Comparison of ENCODE assay signal across 17 cellular contexts in the genomic region with DNA sequence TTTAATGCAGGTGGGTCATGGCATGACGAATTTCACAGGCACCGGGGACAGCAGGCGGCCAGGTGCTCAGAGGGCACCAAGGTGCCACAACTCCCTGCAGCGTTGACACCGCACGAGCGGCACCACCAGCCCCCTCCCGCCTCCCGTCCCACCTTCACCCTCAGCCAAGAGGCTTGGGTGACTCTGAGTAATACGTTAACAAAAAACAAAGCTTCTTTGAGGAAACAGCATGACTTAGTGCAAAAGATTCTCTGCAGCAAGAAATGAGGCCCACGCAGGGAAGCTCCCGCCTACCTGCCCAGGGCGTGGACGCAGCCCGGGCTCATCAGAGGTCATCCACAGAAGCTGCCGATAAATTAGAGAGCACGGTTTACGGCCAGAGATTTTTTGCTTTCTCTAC. TPM values are rescaled to one million over a fixed set of nuclear protein-coding genes. Genes with fewer than 3 reads are reported as not detected.
DNase-seq lines count a peak whose midpoint lies in the region; ATAC-seq and TF ChIP-seq lines count a peak whose summit lies in the region.
"Had no signal": no experiment of that assay in that cellular context is flagged by ENCODE, and none has a peak within 500 bp of the region (broad histone marks: within the 10 kb centered on the region; RNA-seq: fewer than 3 reads in every experiment).

No MANE protein-coding gene starts in this region.

- DNase-seq in activated CD4-positive, alpha-beta T cell treated with anti-CD3 and anti-CD28 coated beads for 36 hours, result no peak
- no peak for DNase-seq in activated CD4-positive, alpha-beta T cell treated with anti-CD3 and anti-CD28 coated beads, Interleukin-2, amount 50 U/mL, for 4 hours
- no peak for DNase-seq in Caco-2
- DNase-seq in activated CD8-positive, alpha-beta T cell treated with anti-CD3 and anti-CD28 coated beads for 36 hours, result no peak
- no peak for DNase-seq in lower leg skin (ENCODE audit: low spot score in 2 of 2)
- DNase-seq in COLO668 (lab: John Stamatoyannopoulos, UW; ENCODE audit: unreplicated experiment), result no peak
- DNase-seq: anterior cingulate cortex; DMS 273 treated with DMSO at 0.1 percent for 48 hours; NCI-H2107; NCI-H524 treated with DMSO at 0.1 percent for 48 hours; SHP77; stimulated activated CD4-positive, alpha-beta T cell treated with anti-CD3 and anti-CD28 coated beads, Interleukin-4, amount 100 ng/mL, for 1 hour; stomach; T-cell had no signal

- H3K4me3 ChIP-seq in Caco-2 (ENCODE audit: low read depth, low read length) (no peak overlapping the region), lower leg skin (ENCODE audit: low read depth, poor library complexity, severe bottlenecking) (no peak overlapping the region)
- H3K4me3 ChIP-seq: stomach, upper lobe of left lung had no signal

- H3K27ac Mint-ChIP-seq in activated CD4-positive, alpha-beta T cell treated with anti-CD3 and anti-CD28 coated beads for 36 hours, result peak overlapping the region; percentile 87
- H3K27ac Mint-ChIP-seq in Caco-2 (ENCODE audit: unreplicated experiment), result no peak overlapping the region
- H3K27ac Mint-ChIP-seq in activated CD8-positive, alpha-beta T cell treated with anti-CD3 and anti-CD28 coated beads for 36 hours, result peak overlapping the region; percentile 98
- no peak overlapping the region for H3K27ac Mint-ChIP-seq in nephron

- intact Hi-C loops in activated CD4-positive, alpha-beta T cell treated with anti-CD3 and anti-CD28 coated beads for 36 hours (cut with DNase I, micrococcal nuclease), result loop anchor here in 1 of 2 experiments (5.0 to 10.0 kb wide), 3 partner anchors 418 to 1720 kb away; a partner anchor contains a TSS
- intact Hi-C loops in Caco-2 (cut with micrococcal nuclease; ENCODE audit: unreplicated experiment) (no loop called here), lower leg skin (cut with DNase I; ENCODE audit: low total_unique reads) (no loop called here)
- intact Hi-C loops in activated CD8-positive, alpha-beta T cell treated with anti-CD3 and anti-CD28 coated beads for 36 hours (cut with micrococcal nuclease), result no loop called here

- no peaks in the 10 kb centered on the region for H3K9me3 Mint-ChIP-seq in activated CD4-positive, alpha-beta T cell treated with anti-CD3 and anti-CD28 coated beads for 36 hours (ENCODE audit: low read depth)
- H3K9me3 Mint-ChIP-seq in Caco-2 (ENCODE audit: unreplicated experiment) (no peaks in the 10 kb centered on the region), nephron (no peaks in the 10 kb centered on the region)
- no peaks in the 10 kb centered on the region for H3K9me3 Mint-ChIP-seq in activated CD8-positive, alpha-beta T cell treated with anti-CD3 and anti-CD28 coated beads for 36 hours
- H3K9me3 Mint-ChIP-seq: T-cell had no signal

- no peak for ATAC-seq in activated CD4-positive, alpha-beta T cell treated with anti-CD3 and anti-CD28 coated beads for 36 hours
- ATAC-seq in activated CD8-positive, alpha-beta T cell treated with anti-CD3 and anti-CD28 coated beads for 36 hours, result no peak
- ATAC-seq in HG03469 (IDR thresholded peaks at IDR 0.05; ENCODE audit: unreplicated experiment), result no peak
- ATAC-seq: T-cell had no signal

- H3K36me3 Mint-ChIP-seq in activated CD4-positive, alpha-beta T cell treated with anti-CD3 and anti-CD28 coated beads for 36 hours (ENCODE audit: low read depth), result peaks cover 10% of the 10 kb centered on the region
- H3K36me3 Mint-ChIP-seq in Caco-2 (ENCODE audit: insufficient read depth, unreplicated experiment) (peaks cover 34% of the 10 kb centered on the region), nephron (ENCODE audit: low read depth) (peaks cover 4% of the 10 kb centered on the region)
- H3K36me3 Mint-ChIP-seq in activated CD8-positive, alpha-beta T cell treated with anti-CD3 and anti-CD28 coated beads for 36 hours (ENCODE audit: low read depth), result peaks cover 16% of the 10 kb centered on the region
- H3K36me3 Mint-ChIP-seq: T-cell had no signal

- TF ChIP-seq CTCF in Caco-2 (IDR thresholded peaks at IDR 0.05; ENCODE audit: insufficient read depth in 1 of 2, low read depth in 1 of 2, low read length in 1 of 2, severe bottlenecking in 1 of 2, unreplicated experiment in 1 of 2), result no peak
- TF ChIP-seq CTCF in activated CD8-positive, alpha-beta T cell treated with anti-CD3 and anti-CD28 coated beads for 36 hours (IDR thresholded peaks at IDR 0.05), result no peak
- TF ChIP-seq CTCF in nephron (IDR thresholded peaks at IDR 0.05; ENCODE audit: unreplicated experiment in 3 of 3), result no peak
- TF ChIP-seq CTCF in lower leg skin (IDR thresholded peaks at IDR 0.05), result no peak

- POLR2A ChIA-PET in activated CD4-positive, alpha-beta T cell treated with anti-CD3 and anti-CD28 coated beads for 36 hours (lab: Charles Lee), result no interaction called here
- POLR2A ChIA-PET in Caco-2 (lab: Charles Lee), result interaction anchor here (0.7 kb wide), 1 partner anchor 20 kb away, joined by 6 read pairs; no protein-coding TSS in a partner anchor
- POLR2A ChIA-PET in activated CD8-positive, alpha-beta T cell treated with anti-CD3 and anti-CD28 coated beads for 36 hours (lab: Charles Lee), result no interaction called here

- H3K9me3 ChIP-seq in Caco-2, result no peaks in the 10 kb centered on the region
- H3K9me3 ChIP-seq: stomach, upper lobe of left lung had no signal

- BruUV-seq in Caco-2 (replicated peaks; lab: Mats Ljungman, UMichigan), result TSS peak; percentile 33

- CTCF ChIA-PET in activated CD4-positive, alpha-beta T cell treated with anti-CD3 and anti-CD28 coated beads for 36 hours (lab: Charles Lee), result interaction anchor here (1.1 kb wide), 1 partner anchor 9 kb away, joined by 3 read pairs; no protein-coding TSS in a partner anchor
- CTCF ChIA-PET in Caco-2 (lab: Charles Lee), result no interaction called here
- CTCF ChIA-PET in activated CD8-positive, alpha-beta T cell treated with anti-CD3 and anti-CD28 coated beads for 36 hours (lab: Charles Lee), result interaction anchor here (0.5 to 0.7 kb wide), 2 partner anchors 56 to 153 kb away, joined by 3 read pairs; a partner anchor contains a TSS

- peaks cover 17% of the 10 kb centered on the region for H3K4me1 ChIP-seq in Caco-2

- H3K4me1 Mint-ChIP-seq in activated CD4-positive, alpha-beta T cell treated with anti-CD3 and anti-CD28 coated beads for 36 hours, result peaks cover 57% of the 10 kb centered on the region
- no peaks in the 10 kb centered on the region for H3K4me1 Mint-ChIP-seq in Caco-2 (ENCODE audit: low read depth, unreplicated experiment)
- H3K4me1 Mint-ChIP-seq in activated CD8-positive, alpha-beta T cell treated with anti-CD3 and anti-CD28 coated beads for 36 hours (ENCODE audit: low read depth), result peaks cover 50% of the 10 kb centered on the region
- peaks cover 16% of the 10 kb centered on the region for H3K4me1 Mint-ChIP-seq in nephron

- no peak for TF ChIP-seq POLR2A in lower leg skin (IDR thresholded peaks at IDR 0.05)

- no peaks in the 10 kb centered on the region for H3K27me3 Mint-ChIP-seq in activated CD4-positive, alpha-beta T cell treated with anti-CD3 and anti-CD28 coated beads for 36 hours
- H3K27me3 Mint-ChIP-seq in Caco-2 (ENCODE audit: insufficient read depth, unreplicated experiment) (no peaks in the 10 kb centered on the region), nephron (ENCODE audit: low read depth) (no peaks in the 10 kb centered on the region)
- H3K27me3 Mint-ChIP-seq in activated CD8-positive, alpha-beta T cell treated with anti-CD3 and anti-CD28 coated beads for 36 hours, result no peaks in the 10 kb centered on the region
- H3K27me3 Mint-ChIP-seq: T-cell had no signal

- H3K4me3 Mint-ChIP-seq in activated CD4-positive, alpha-beta T cell treated with anti-CD3 and anti-CD28 coated beads for 36 hours, result peak overlapping the region; percentile 32
- H3K4me3 Mint-ChIP-seq in Caco-2 (ENCODE audit: unreplicated experiment) (no peak overlapping the region), nephron (peak overlapping the region in 2 of 3 experiments; percentile 53 to 74)
- H3K4me3 Mint-ChIP-seq in activated CD8-positive, alpha-beta T cell treated with anti-CD3 and anti-CD28 coated beads for 36 hours, result no peak overlapping the region

- no peaks in the 10 kb centered on the region for H3K27me3 ChIP-seq in Caco-2 (replicated peaks; ENCODE audit: control insufficient read depth, insufficient read depth, low read length)
- H3K27me3 ChIP-seq: stomach, upper lobe of left lung had no signal

- WGBS in lower leg skin, 2 donors, result 89 to 95% methylated on average over 18 of the region's 18 CpGs

- peaks cover 1% of the 10 kb centered on the region; the same call in 1 of the 2 replicates for H3K36me3 ChIP-seq in Caco-2 (ENCODE audit: control insufficient read depth, insufficient read depth, low read length)

RNA-seq across cellular contexts. Expression of a gene that starts 4.1 kb away (rescaled TPM):
- 10 to 100 TPM; 25.4 to 28.8 TPM for total RNA-seq in activated CD4-positive, alpha-beta T cell treated with anti-CD3 and anti-CD28 coated beads for 36 hours
- 35.6 and 38.2 TPM in 2 replicates for total RNA-seq in Caco-2 (2022)
- 10 to 100 TPM; 24.4 to 25.9 TPM for total RNA-seq in activated CD8-positive, alpha-beta T cell treated with anti-CD3 and anti-CD28 coated beads for 36 hours
- 10 to 100 TPM; 52.3 to 62.9 (median 55.1) TPM for total RNA-seq in lower leg skin

RNA-seq across cellular contexts. Expression of a gene that starts 19.5 kb away (rescaled TPM):
- total RNA-seq in activated CD4-positive, alpha-beta T cell treated with anti-CD3 and anti-CD28 coated beads for 36 hours, result 1 to 10 TPM; 4.2 to 5.2 TPM
- total RNA-seq in Caco-2 (2022) (20.3 and 22.0 TPM in 2 replicates), lower leg skin (10 to 100 TPM in 3 of 4 donors, 1 to 10 TPM in 1; 9.1 to 17.3 (median 13.4) TPM)
- total RNA-seq in activated CD8-positive, alpha-beta T cell treated with anti-CD3 and anti-CD28 coated beads for 36 hours, result 1 to 10 TPM; 6.0 to 6.2 TPM

Comparison
In these comparisons a context has a peak if more than half of its experiments do, and no peak if none do; other contexts are left out.
1. H3K27ac Mint-ChIP-seq: peak in activated CD4-positive, alpha-beta T cell treated with anti-CD3 and anti-CD28 coated beads for 36 hours (single experiment) and activated CD8-positive, alpha-beta T cell treated with anti-CD3 and anti-CD28 coated beads for 36 hours (single experiment); none in Caco-2 (single experiment) and nephron (0 of 3).
2. H3K4me3 Mint-ChIP-seq: peak in activated CD4-positive, alpha-beta T cell treated with anti-CD3 and anti-CD28 coated beads for 36 hours (single experiment) and nephron (2 of 3); none in Caco-2 (single experiment) and activated CD8-positive, alpha-beta T cell treated with anti-CD3 and anti-CD28 coated beads for 36 hours (single experiment).